4 cellular contexts compared by ENCODE assay signal in genomic region chr1:204099754-204100153, GRCh38. TPM values are rescaled to one million over a fixed set of nuclear protein-coding genes. Genes with fewer than 3 reads are reported as not detected.
"Had no signal": no experiment of that assay in that cellular context is flagged by ENCODE, and none has a peak within 500 bp of the region (broad histone marks: within the 10 kb centered on the region; RNA-seq: fewer than 3 reads in every experiment).

No MANE protein-coding gene starts in this region.

RNA-seq across cellular contexts. Expression of gene SOX13, which starts 26.8 kb away (rescaled TPM):
- total RNA-seq: activated B cell treated with CpG ODN at 0.5 μM for 24 hours; activated CD4-positive, alpha-beta T cell treated with anti-CD3 and anti-CD28 coated beads, Interleukin-2, amount 10 ng/mL, durations not matched to agents 24 days and 14 days had no signal

RNA-seq across cellular contexts. Expression of gene ETNK2, which starts 52.1 kb away (rescaled TPM):
- total RNA-seq: activated CD4-positive, alpha-beta T cell treated with anti-CD3 and anti-CD28 coated beads, Interleukin-2, amount 10 ng/mL, durations not matched to agents 24 days and 14 days; activated CD8-positive, alpha-beta memory T cell treated with anti-CD3 and anti-CD28 coated beads, Interleukin-2, amount 10 ng/mL, durations not matched to agents 7 days and 5 days; T-helper 1 cell treated with Interleukin-12 subunit alpha and Interleukin-12 subunit beta and Interleukin-4 antibody, amounts not matched to agents 30 ng/mL and 1 ng/mL, for 36 hours had no signal
